Comparison of ENCODE assay signal across 1 cellular context in the genomic region with DNA sequence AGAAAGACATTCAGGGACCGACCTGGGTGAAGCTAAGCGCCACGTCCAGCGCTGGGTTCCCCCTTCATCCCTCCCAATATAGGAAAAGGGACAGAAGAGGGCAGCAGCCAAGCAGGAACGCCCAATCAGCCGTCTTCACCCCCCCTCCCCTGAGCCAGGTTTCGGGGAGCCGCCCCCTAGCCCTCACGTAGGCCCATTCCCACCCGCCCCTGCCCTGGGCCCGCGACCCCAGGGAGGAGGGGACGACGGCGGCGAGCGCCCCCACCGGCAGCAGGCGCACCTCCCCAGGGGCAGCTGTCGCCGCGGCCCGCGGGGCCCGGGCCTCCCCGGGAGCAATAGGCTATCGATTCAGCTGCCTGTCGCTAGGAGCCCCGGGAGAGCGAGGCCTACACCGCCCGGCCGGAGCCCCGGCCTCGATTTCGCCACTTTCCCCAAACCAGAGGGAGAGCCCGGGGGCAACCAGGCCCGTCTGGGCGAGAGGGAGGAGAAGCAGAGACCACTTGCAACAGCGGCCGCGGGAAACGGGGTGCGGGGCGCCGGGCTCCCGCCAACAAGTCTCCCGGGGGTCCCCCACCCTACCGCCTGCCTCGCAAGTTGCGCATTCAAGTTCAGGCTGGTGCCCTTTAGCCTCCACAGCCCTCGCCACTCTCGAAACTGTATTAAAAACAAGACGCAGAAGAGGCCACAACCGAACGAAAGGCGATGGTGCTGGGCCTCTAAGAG.
TF ChIP-seq lines count a peak whose summit lies in the region.

No MANE protein-coding gene starts in this region.

TF ChIP-seq in GM23338, 12 proteins besides CTCF, POLR2A, EP300 and RAD21:
- TF ChIP-seq, protein P1, sequence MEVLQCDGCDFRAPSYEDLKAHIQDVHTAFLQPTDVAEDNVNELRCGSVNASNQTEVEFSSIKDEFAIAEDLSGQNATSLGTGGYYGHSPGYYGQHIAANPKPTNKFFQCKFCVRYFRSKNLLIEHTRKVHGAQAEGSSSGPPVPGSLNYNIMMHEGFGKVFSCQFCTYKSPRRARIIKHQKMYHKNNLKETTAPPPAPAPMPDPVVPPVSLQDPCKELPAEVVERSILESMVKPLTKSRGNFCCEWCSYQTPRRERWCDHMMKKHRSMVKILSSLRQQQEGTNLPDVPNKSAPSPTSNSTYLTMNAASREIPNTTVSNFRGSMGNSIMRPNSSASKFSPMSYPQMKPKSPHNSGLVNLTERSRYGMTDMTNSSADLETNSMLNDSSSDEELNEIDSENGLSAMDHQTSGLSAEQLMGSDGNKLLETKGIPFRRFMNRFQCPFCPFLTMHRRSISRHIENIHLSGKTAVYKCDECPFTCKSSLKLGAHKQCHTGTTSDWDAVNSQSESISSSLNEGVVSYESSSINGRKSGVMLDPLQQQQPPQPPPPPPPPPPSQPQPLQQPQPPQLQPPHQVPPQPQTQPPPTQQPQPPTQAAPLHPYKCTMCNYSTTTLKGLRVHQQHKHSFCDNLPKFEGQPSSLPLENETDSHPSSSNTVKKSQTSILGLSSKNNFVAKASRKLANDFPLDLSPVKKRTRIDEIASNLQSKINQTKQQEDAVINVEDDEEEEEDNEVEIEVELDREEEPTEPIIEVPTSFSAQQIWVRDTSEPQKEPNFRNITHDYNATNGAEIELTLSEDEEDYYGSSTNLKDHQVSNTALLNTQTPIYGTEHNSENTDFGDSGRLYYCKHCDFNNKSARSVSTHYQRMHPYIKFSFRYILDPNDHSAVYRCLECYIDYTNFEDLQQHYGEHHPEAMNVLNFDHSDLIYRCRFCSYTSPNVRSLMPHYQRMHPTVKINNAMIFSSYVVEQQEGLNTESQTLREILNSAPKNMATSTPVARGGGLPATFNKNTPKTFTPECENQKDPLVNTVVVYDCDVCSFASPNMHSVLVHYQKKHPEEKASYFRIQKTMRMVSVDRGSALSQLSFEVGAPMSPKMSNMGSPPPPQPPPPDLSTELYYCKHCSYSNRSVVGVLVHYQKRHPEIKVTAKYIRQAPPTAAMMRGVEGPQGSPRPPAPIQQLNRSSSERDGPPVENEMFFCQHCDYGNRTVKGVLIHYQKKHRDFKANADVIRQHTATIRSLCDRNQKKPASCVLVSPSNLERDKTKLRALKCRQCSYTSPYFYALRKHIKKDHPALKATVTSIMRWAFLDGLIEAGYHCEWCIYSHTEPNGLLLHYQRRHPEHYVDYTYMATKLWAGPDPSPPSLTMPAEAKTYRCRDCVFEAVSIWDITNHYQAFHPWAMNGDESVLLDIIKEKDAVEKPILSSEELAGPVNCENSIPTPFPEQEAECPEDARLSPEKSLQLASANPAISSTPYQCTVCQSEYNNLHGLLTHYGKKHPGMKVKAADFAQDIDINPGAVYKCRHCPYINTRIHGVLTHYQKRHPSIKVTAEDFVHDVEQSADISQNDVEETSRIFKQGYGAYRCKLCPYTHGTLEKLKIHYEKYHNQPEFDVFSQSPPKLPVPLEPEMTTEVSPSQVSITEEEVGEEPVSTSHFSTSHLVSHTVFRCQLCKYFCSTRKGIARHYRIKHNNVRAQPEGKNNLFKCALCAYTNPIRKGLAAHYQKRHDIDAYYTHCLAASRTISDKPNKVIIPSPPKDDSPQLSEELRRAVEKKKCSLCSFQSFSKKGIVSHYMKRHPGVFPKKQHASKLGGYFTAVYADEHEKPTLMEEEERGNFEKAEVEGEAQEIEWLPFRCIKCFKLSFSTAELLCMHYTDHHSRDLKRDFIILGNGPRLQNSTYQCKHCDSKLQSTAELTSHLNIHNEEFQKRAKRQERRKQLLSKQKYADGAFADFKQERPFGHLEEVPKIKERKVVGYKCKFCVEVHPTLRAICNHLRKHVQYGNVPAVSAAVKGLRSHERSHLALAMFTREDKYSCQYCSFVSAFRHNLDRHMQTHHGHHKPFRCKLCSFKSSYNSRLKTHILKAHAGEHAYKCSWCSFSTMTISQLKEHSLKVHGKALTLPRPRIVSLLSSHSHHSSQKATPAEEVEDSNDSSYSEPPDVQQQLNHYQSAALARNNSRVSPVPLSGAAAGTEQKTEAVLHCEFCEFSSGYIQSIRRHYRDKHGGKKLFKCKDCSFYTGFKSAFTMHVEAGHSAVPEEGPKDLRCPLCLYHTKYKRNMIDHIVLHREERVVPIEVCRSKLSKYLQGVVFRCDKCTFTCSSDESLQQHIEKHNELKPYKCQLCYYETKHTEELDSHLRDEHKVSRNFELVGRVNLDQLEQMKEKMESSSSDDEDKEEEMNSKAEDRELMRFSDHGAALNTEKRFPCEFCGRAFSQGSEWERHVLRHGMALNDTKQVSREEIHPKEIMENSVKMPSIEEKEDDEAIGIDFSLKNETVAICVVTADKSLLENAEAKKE (CRISPR knock-in tag; IDR thresholded peaks at IDR 0.05), result no peak
- TF ChIP-seq, protein P2, sequence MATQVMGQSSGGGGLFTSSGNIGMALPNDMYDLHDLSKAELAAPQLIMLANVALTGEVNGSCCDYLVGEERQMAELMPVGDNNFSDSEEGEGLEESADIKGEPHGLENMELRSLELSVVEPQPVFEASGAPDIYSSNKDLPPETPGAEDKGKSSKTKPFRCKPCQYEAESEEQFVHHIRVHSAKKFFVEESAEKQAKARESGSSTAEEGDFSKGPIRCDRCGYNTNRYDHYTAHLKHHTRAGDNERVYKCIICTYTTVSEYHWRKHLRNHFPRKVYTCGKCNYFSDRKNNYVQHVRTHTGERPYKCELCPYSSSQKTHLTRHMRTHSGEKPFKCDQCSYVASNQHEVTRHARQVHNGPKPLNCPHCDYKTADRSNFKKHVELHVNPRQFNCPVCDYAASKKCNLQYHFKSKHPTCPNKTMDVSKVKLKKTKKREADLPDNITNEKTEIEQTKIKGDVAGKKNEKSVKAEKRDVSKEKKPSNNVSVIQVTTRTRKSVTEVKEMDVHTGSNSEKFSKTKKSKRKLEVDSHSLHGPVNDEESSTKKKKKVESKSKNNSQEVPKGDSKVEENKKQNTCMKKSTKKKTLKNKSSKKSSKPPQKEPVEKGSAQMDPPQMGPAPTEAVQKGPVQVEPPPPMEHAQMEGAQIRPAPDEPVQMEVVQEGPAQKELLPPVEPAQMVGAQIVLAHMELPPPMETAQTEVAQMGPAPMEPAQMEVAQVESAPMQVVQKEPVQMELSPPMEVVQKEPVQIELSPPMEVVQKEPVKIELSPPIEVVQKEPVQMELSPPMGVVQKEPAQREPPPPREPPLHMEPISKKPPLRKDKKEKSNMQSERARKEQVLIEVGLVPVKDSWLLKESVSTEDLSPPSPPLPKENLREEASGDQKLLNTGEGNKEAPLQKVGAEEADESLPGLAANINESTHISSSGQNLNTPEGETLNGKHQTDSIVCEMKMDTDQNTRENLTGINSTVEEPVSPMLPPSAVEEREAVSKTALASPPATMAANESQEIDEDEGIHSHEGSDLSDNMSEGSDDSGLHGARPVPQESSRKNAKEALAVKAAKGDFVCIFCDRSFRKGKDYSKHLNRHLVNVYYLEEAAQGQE (IDR thresholded peaks at IDR 0.05; ENCODE audit: unreplicated experiment), result no peak
- TF ChIP-seq EZH2phosphoT487 (IDR thresholded peaks at IDR 0.05; ENCODE audit: unreplicated experiment), result no peak
- no peak for TF ChIP-seq POLR2AphosphoS5 (IDR thresholded peaks at IDR 0.05; ENCODE audit: low read depth)
- no peak for TF ChIP-seq EZH2 (IDR thresholded peaks at IDR 0.05; ENCODE audit: low read depth, unreplicated experiment)
- peak; percentile 5; the same call in 1 of the 2 replicates for TF ChIP-seq CREB1 (CRISPR knock-in tag; IDR thresholded peaks at IDR 0.05; ENCODE audit: low read depth)
TF ChIP-seq in GM23338: peak in this region for 1.
